Comparison of ENCODE assay signal across 25 cellular contexts in the genomic region with DNA sequence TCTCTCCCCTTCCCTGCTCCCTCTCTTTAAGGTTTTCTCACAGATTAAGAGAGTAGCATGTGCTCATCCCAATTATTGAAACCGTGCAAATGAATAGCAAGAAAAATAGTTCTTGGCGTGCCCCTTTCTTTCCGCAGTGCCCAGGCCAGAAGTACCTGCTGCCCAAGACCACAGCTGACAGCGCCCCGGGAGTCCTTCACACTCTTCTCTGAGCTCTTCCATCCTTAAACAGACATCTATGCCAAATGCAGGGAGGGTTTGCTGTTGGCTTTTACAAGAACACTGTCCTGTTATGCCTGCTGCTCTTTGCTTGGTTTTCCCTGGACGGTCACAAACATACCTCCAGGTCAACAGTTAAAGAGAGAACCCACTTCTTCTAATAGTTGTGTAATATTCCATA.
"Had no signal": no experiment of that assay in that cellular context is flagged by ENCODE, and none has a peak within 500 bp of the region (broad histone marks: within the 10 kb centered on the region; RNA-seq: fewer than 3 reads in every experiment).

No MANE protein-coding gene starts in this region.

- ATAC-seq: effector memory CD8-positive, alpha-beta T cell; esophagus mucosa; gastrocnemius medialis; heart left ventricle; left colon; left lobe of liver; naive thymus-derived CD4-positive, alpha-beta T cell had no signal

- DNase-seq: colonic mucosa; cortex of kidney; effector CD8-positive, alpha-beta T cell; effector memory CD8-positive, alpha-beta T cell; endodermal cell; erythroblast; esophagus squamous epithelium; foreskin fibroblast; foreskin melanocyte; gastrocnemius medialis; glutamatergic neuron; heart left ventricle; hypothalamus; immature natural killer cell; islet precursor cell; kidney; kidney glomerular epithelial cell; left colon; left ventricle myocardium inferior; mammary epithelial cell; mesendoderm; midbrain; naive thymus-derived CD4-positive, alpha-beta T cell had no signal
